Comparison of ENCODE assay signal across 11 cellular contexts in genomic region chr1:151475175-151475574, GRCh38. TPM values are rescaled to one million over a fixed set of nuclear protein-coding genes. Genes with fewer than 3 reads are reported as not detected.
A peak's percentile ranks its signal among the peaks of the same experiment; 100 is the strongest.
DNase-seq lines count a peak whose midpoint lies in the region; ATAC-seq and TF ChIP-seq lines count a peak whose summit lies in the region.
"Had no signal": no experiment of that assay in that cellular context is flagged by ENCODE, and none has a peak within 500 bp of the region (broad histone marks: within the 10 kb centered on the region; RNA-seq: fewer than 3 reads in every experiment).

No MANE protein-coding gene starts in this region.

- TF ChIP-seq POLR2A in Peyer's patch (IDR thresholded peaks at IDR 0.05) = no peak

- DNase-seq in foreskin keratinocyte (peak in 1 of 2 donors; percentile 67), Peyer's patch (no peak), kidney glomerular epithelial cell (lab: John Stamatoyannopoulos, UW) (no peak), middle frontal gyrus (ENCODE audit: extremely low spot score, low spot score) (no peak)
- DNase-seq in effector CD8-positive, alpha-beta T cell (lab: John Stamatoyannopoulos, UW) = no peak
- DNase-seq: activated gamma-delta T cell treated with Interleukin-2 at 50 U/mL for 16 hours, NCI-H146 had no signal

- H3K4me3 ChIP-seq in Peyer's patch = no peak overlapping the region

- TF ChIP-seq CTCF in foreskin keratinocyte (conservative IDR thresholded peaks at IDR 0.05) = no peak
- no peak for TF ChIP-seq CTCF in Peyer's patch (IDR thresholded peaks at IDR 0.05)

- H3K27me3 ChIP-seq in foreskin keratinocyte (no peaks in the 10 kb centered on the region), Peyer's patch (no peaks in the 10 kb centered on the region)

- no peaks in the 10 kb centered on the region for H3K9me3 ChIP-seq in Peyer's patch

- H3K27ac ChIP-seq in foreskin keratinocyte = no peak overlapping the region
- H3K27ac ChIP-seq in Peyer's patch = no peak overlapping the region

- ATAC-seq in GM18868 (IDR thresholded peaks at IDR 0.05; ENCODE audit: unreplicated experiment) = peak; percentile 95
- ATAC-seq in GM21526 (IDR thresholded peaks at IDR 0.05; ENCODE audit: low FRiP score, unreplicated experiment) = peak; percentile 72
- peak; percentile 58 for ATAC-seq in HG03378 (IDR thresholded peaks at IDR 0.05; ENCODE audit: unreplicated experiment)
- ATAC-seq in foreskin keratinocyte = peak; percentile 27
- ATAC-seq: sciatic nerve had no signal

- H3K4me1 ChIP-seq in foreskin keratinocyte = no peaks in the 10 kb centered on the region
- no peaks in the 10 kb centered on the region for H3K4me1 ChIP-seq in Peyer's patch

- no peaks in the 10 kb centered on the region for H3K36me3 ChIP-seq in Peyer's patch

RNA-seq across cellular contexts. Expression of gene POGZ, which starts 15.9 kb away (rescaled TPM):
- total RNA-seq in foreskin keratinocyte = 29.5 and 29.6 TPM in 2 replicates
- polyA plus RNA-seq in foreskin keratinocyte = 5.1 and 6.1 TPM in 2 replicates
- 10 to 100 TPM; 49.5 to 91.3 (median 52.6) TPM for total RNA-seq in Peyer's patch

RNA-seq across cellular contexts. Expression of gene CGN, which starts 36.0 kb away (rescaled TPM):
- total RNA-seq in foreskin keratinocyte (3.6 and 4.2 TPM in 2 replicates), Peyer's patch (100 to 1,000 TPM in 3 of 4 donors, 10 to 100 TPM in 1; 34.7 to 180 (median 160) TPM)
- polyA plus RNA-seq in foreskin keratinocyte = 2.4 and 2.9 TPM in 2 replicates

Comparison
In these comparisons a context has a peak if more than half of its experiments do, and no peak if none do; other contexts are left out.
1. ATAC-seq: peak in every context shown above with its lines; median percentile 95 in GM18868; 72 in GM21526; 58 in HG03378; 27 in foreskin keratinocyte.